13 cellular contexts compared by ENCODE assay signal in genomic region chr7:90661290-90662151, GRCh38.
DNase-seq lines count a peak whose midpoint lies in the region; ATAC-seq and TF ChIP-seq lines count a peak whose summit lies in the region.
"Had no signal": no experiment of that assay in that cellular context is flagged by ENCODE, and none has a peak within 500 bp of the region (broad histone marks: within the 10 kb centered on the region; RNA-seq: fewer than 3 reads in every experiment).

No MANE protein-coding gene starts in this region.

- intact Hi-C loops in Right ventricle myocardium inferior (cut with DNase I) (no loop called here), cardiac septum (cut with DNase I) (no loop called here)

- peak overlapping the region; percentile 66 to 91 for H3K27ac ChIP-seq in right atrium auricular region

- no peaks in the 10 kb centered on the region for H3K9me3 ChIP-seq in right atrium auricular region
- H3K9me3 ChIP-seq: upper lobe of left lung had no signal

- H3K36me3 ChIP-seq in right atrium auricular region, result no peaks in the 10 kb centered on the region
- H3K36me3 ChIP-seq: upper lobe of left lung had no signal

- TF ChIP-seq CTCF in right atrium auricular region (IDR thresholded peaks at IDR 0.05), result no peak

- DNase-seq in Right ventricle myocardium inferior (ENCODE audit: missing footprints), result no peak
- no peak for DNase-seq in cardiac septum (ENCODE audit: low spot score)
- DNase-seq in amniotic epithelial cell (ENCODE audit: low read depth), result peak; percentile 22
- no peak for DNase-seq in right atrium auricular region (ENCODE audit: low spot score)
- no peak for DNase-seq in anterior cingulate cortex (lab: John Stamatoyannopoulos, UW)
- no peak for DNase-seq in HT-29 (ENCODE audit: low spot score)
- DNase-seq in stimulated activated CD4-positive, alpha-beta T cell treated with anti-CD3 and anti-CD28 coated beads, Interleukin-15, amount 100 ng/mL, for 24 hours, result no peak
- DNase-seq in NAMALWA (ENCODE audit: low spot score), result no peak
- DNase-seq: effector CD8-positive, alpha-beta T cell; left colon; MV-4-11; posterior cingulate gyrus; upper lobe of left lung had no signal

- peaks cover 0 to 57% of the 10 kb centered on the region in 2 donors for H3K4me1 ChIP-seq in right atrium auricular region

- no peaks in the 10 kb centered on the region for H3K27me3 ChIP-seq in right atrium auricular region
- H3K27me3 ChIP-seq: upper lobe of left lung had no signal

- ATAC-seq in Right ventricle myocardium inferior, result peak; percentile 90
- ATAC-seq: left colon had no signal

- no peak overlapping the region for H3K4me3 ChIP-seq in right atrium auricular region
- H3K4me3 ChIP-seq: upper lobe of left lung had no signal
